15 cellular contexts compared by ENCODE assay signal in genomic region chr9:5787759-5788329, GRCh38.
"Had no signal": no experiment of that assay in that cellular context is flagged by ENCODE, and none has a peak within 500 bp of the region (broad histone marks: within the 10 kb centered on the region; RNA-seq: fewer than 3 reads in every experiment).

No MANE protein-coding gene starts in this region.

- ATAC-seq: sciatic nerve, WTC11 had no signal

- H3K9me3 ChIP-seq: SJCRH30, thyroid gland had no signal

- H3K9ac ChIP-seq: neural progenitor cell had no signal

- H3K27me3 ChIP-seq: breast epithelium, heart left ventricle, neural progenitor cell, SJCRH30, thyroid gland had no signal

- H3K4me3 Mint-ChIP-seq: endodermal cell, mesothelial cell of epicardium, neural progenitor cell, WTC11 had no signal

- H3K4me1 ChIP-seq: breast epithelium, neural progenitor cell, SJCRH30 had no signal

- H3K27ac ChIP-seq: breast epithelium, heart left ventricle, neural progenitor cell, SJCRH30, thyroid gland had no signal

- DNase-seq: activated CD4-positive, alpha-beta T cell treated with anti-CD3 and anti-CD28 coated beads, Interleukin-2, amount 50 U/mL, for 1 hour; aorta; dermis blood vessel endothelial cell; endodermal cell; heart left ventricle; SJCRH30; thyroid gland had no signal

- H3K27ac Mint-ChIP-seq: endodermal cell, mesothelial cell of epicardium, neural progenitor cell, WTC11 had no signal

- FAIRE-seq: frontal cortex, TTC549, urothelium cell line had no signal

- H3K4me2 ChIP-seq: neural progenitor cell had no signal

- H3K4me1 Mint-ChIP-seq: neural progenitor cell had no signal

- H2AFZ ChIP-seq: neural progenitor cell had no signal

- H3K4me3 ChIP-seq: breast epithelium, heart left ventricle, neural progenitor cell, SJCRH30, thyroid gland had no signal

- H3K36me3 ChIP-seq: breast epithelium, neural progenitor cell, SJCRH30 had no signal
